17 cellular contexts compared by ENCODE assay signal in genomic region chr10:119336599-119336998, GRCh38.
DNase-seq lines count a peak whose midpoint lies in the region; ATAC-seq and TF ChIP-seq lines count a peak whose summit lies in the region.
"Had no signal": no experiment of that assay in that cellular context is flagged by ENCODE, and none has a peak within 500 bp of the region (broad histone marks: within the 10 kb centered on the region; RNA-seq: fewer than 3 reads in every experiment).

No MANE protein-coding gene starts in this region.

- no peak overlapping the region for H2BK15ac ChIP-seq in mesendoderm (replicated peaks; ENCODE audit: low read depth)

- H3K4me3 ChIP-seq in body of pancreas: no peak overlapping the region
- no peak overlapping the region for H3K4me3 ChIP-seq in heart left ventricle
- no peak overlapping the region for H3K4me3 ChIP-seq in mesendoderm (ENCODE audit: low read length)
- no peak overlapping the region for H3K4me3 ChIP-seq in dorsolateral prefrontal cortex
- H3K4me3 ChIP-seq: PC-9 had no signal

- H3K36me3 Mint-ChIP-seq in stimulated activated naive B cell treated with anti-CD40 and anti-IgM and Interleukin-4, amounts not matched to agents 10 μg/mL and 1 μg/mL and 100 μg/mL, for 72 hours: peaks cover 30 to 39% of the 10 kb centered on the region in 2 donors

- ATAC-seq in body of pancreas (peak; percentile 45), heart left ventricle (peak; percentile 71 to 85 (median 76)), GM18498 (IDR thresholded peaks at IDR 0.05; ENCODE audit: unreplicated experiment) (no peak)
- no peak for ATAC-seq in stimulated activated naive B cell treated with anti-CD40 and anti-IgM and Interleukin-4, amounts not matched to agents 10 μg/mL and 1 μg/mL and 100 μg/mL, for 72 hours (replicated peaks)
- ATAC-seq: CD8-positive, alpha-beta T cell had no signal

- H3K4me1 Mint-ChIP-seq in stimulated activated naive B cell treated with anti-CD40 and anti-IgM and Interleukin-4, amounts not matched to agents 10 μg/mL and 1 μg/mL and 100 μg/mL, for 72 hours: peaks cover 28 to 31% of the 10 kb centered on the region in 2 donors

- no peak overlapping the region for H3K4ac ChIP-seq in mesendoderm (ENCODE audit: low read depth, low read length)

- 52 to 62% methylated on average over 17 of the region's 17 CpGs for WGBS in body of pancreas, 2 donors
- 51 to 57% (median 53%) methylated on average over 17 of the region's 17 CpGs for WGBS in heart left ventricle, 4 donors
- no CpG with 5 or more reads among the region's 17 CpGs for WGBS in mesendoderm (ENCODE audit: extremely low coverage, insufficient coverage, low lambda C conversion rate)

- H3K9ac ChIP-seq in mesendoderm (ENCODE audit: low read length): no peak overlapping the region
- H3K9ac ChIP-seq: KMS-11 had no signal

- H3K18ac ChIP-seq in mesendoderm (ENCODE audit: low read length): no peak overlapping the region

- TF ChIP-seq CTCF in body of pancreas (IDR thresholded peaks at IDR 0.05): no peak
- no peak for TF ChIP-seq CTCF in heart left ventricle (IDR thresholded peaks at IDR 0.05)
- TF ChIP-seq CTCF in dorsolateral prefrontal cortex (IDR thresholded peaks at IDR 0.05 in 54 of 56, conservative IDR thresholded peaks at IDR 0.05 in 2 of 56; ENCODE audit: low read depth in 1 of 56, partially characterized antibody in 56 of 56): no peak

- H3K79me1 ChIP-seq in mesendoderm (ENCODE audit: low read length): no peaks in the 10 kb centered on the region

- DNase-seq in body of pancreas (peak in 1 of 4 donors; percentile 60), heart left ventricle (peak; percentile 53 to 92 (median 68)), mesendoderm (peak; percentile 79), dorsolateral prefrontal cortex (no peak)
- DNase-seq in stimulated activated naive B cell treated with anti-CD40 and anti-IgM and Interleukin-4, amounts not matched to agents 10 μg/mL and 1 μg/mL and 100 μg/mL, for 72 hours: no peak
- DNase-seq in activated CD4-positive, alpha-beta T cell treated with anti-CD3 and anti-CD28 coated beads for 48 hours: no peak
- DNase-seq: BE2C; CD8-positive, alpha-beta T cell; DND-41; GDM1; NCI-H1092; NCI-H2107; NCI-H345; PC-9 had no signal

- H3K4me2 ChIP-seq in mesendoderm (ENCODE audit: low read length): no peak overlapping the region
- H3K4me2 ChIP-seq: KMS-11, PC-9 had no signal

- H4K8ac ChIP-seq in mesendoderm (ENCODE audit: low read depth, low read length): no peak overlapping the region

- no peaks in the 10 kb centered on the region for H3K27me3 Mint-ChIP-seq in stimulated activated naive B cell treated with anti-CD40 and anti-IgM and Interleukin-4, amounts not matched to agents 10 μg/mL and 1 μg/mL and 100 μg/mL, for 72 hours

- no peaks in the 10 kb centered on the region for H3K79me2 ChIP-seq in mesendoderm (ENCODE audit: control insufficient read depth, insufficient read depth, low read length)

- peaks cover 9% of the 10 kb centered on the region for H3K4me1 ChIP-seq in body of pancreas
- H3K4me1 ChIP-seq in heart left ventricle: peaks cover 0 to 72% (median 25%) of the 10 kb centered on the region in 12 donors
- H3K4me1 ChIP-seq in mesendoderm (ENCODE audit: control insufficient read depth, low read depth, low read length): no peaks in the 10 kb centered on the region
- H3K4me1 ChIP-seq: BE2C had no signal

- H3K9me3 Mint-ChIP-seq in stimulated activated naive B cell treated with anti-CD40 and anti-IgM and Interleukin-4, amounts not matched to agents 10 μg/mL and 1 μg/mL and 100 μg/mL, for 72 hours: no peaks in the 10 kb centered on the region
- H3K9me3 Mint-ChIP-seq: CD8-positive, alpha-beta T cell had no signal

- no peak overlapping the region for H3K23ac ChIP-seq in mesendoderm (ENCODE audit: low read length)

- H3K27me3 ChIP-seq in body of pancreas: no peaks in the 10 kb centered on the region
- no peaks in the 10 kb centered on the region for H3K27me3 ChIP-seq in heart left ventricle
- H3K27me3 ChIP-seq in mesendoderm (ENCODE audit: insufficient read depth, low read length, poor library complexity): no peaks in the 10 kb centered on the region
- no peaks in the 10 kb centered on the region for H3K27me3 ChIP-seq in dorsolateral prefrontal cortex
- H3K27me3 ChIP-seq: BE2C had no signal

- H2AK5ac ChIP-seq in mesendoderm (ENCODE audit: low read length): no peak overlapping the region

- TF ChIP-seq POLR2A in body of pancreas (IDR thresholded peaks at IDR 0.05): no peak
- TF ChIP-seq POLR2A in heart left ventricle (IDR thresholded peaks at IDR 0.05): no peak

- H3K4me3 Mint-ChIP-seq in stimulated activated naive B cell treated with anti-CD40 and anti-IgM and Interleukin-4, amounts not matched to agents 10 μg/mL and 1 μg/mL and 100 μg/mL, for 72 hours: no peak overlapping the region
- H3K4me3 Mint-ChIP-seq: CD8-positive, alpha-beta T cell had no signal

- intact Hi-C loops in body of pancreas (cut with DNase I) (no loop called here), heart left ventricle (cut with DNase I) (loop anchor here in 3 of 10 donors (5.0 kb wide), 3 partner anchors 39 to 261 kb away; partner anchors contain the start of gene TIAL1 (in 1 of the 3)), dorsolateral prefrontal cortex (cut with DNase I) (no loop called here)

- H3K9me3 ChIP-seq in body of pancreas (no peaks in the 10 kb centered on the region), heart left ventricle (no peaks in the 10 kb centered on the region)
- H3K9me3 ChIP-seq: BE2C had no signal

- no peak overlapping the region for H2BK5ac ChIP-seq in mesendoderm (ENCODE audit: low read length)

- no peak overlapping the region for H3K56ac ChIP-seq in mesendoderm (ENCODE audit: low read length)

- H4K5ac ChIP-seq in mesendoderm (ENCODE audit: low read length): no peak overlapping the region

- H3K27ac Mint-ChIP-seq in stimulated activated naive B cell treated with anti-CD40 and anti-IgM and Interleukin-4, amounts not matched to agents 10 μg/mL and 1 μg/mL and 100 μg/mL, for 72 hours: peak overlapping the region; percentile 20
- H3K27ac Mint-ChIP-seq: CD8-positive, alpha-beta T cell had no signal

- H3K27ac ChIP-seq in body of pancreas (no peak overlapping the region), heart left ventricle (peak overlapping the region; percentile 18 to 84 (median 64)), mesendoderm (ENCODE audit: low read depth, low read length) (no peak overlapping the region), dorsolateral prefrontal cortex (no peak overlapping the region)
- H3K27ac ChIP-seq: HL-60, KMS-11, PC-9 had no signal

- H3K36me3 ChIP-seq in body of pancreas (replicated peaks in 1 of 2; ENCODE audit: insufficient read depth in 1 of 2, low read depth in 2 of 2) (no peaks in the 10 kb centered on the region), heart left ventricle (peaks cover 0 to 22% (median 7%) of the 10 kb centered on the region in 9 donors), mesendoderm (ENCODE audit: control insufficient read depth, insufficient read depth, low read length) (no peaks in the 10 kb centered on the region)
- H3K36me3 ChIP-seq: BE2C had no signal

- no peak overlapping the region for H2BK120ac ChIP-seq in mesendoderm (ENCODE audit: low read depth, low read length)

Comparison
In these comparisons a context has a peak if more than half of its experiments do, and no peak if none do; other contexts are left out.
1. ATAC-seq: peak in body of pancreas (single experiment) and heart left ventricle (4 of 4); none in stimulated activated naive B cell treated with anti-CD40 and anti-IgM and Interleukin-4, amounts not matched to agents 10 μg/mL and 1 μg/mL and 100 μg/mL, for 72 hours (0 of 2) and GM18498 (single experiment).
2. DNase-seq: peak in heart left ventricle (5 of 5) and mesendoderm (single experiment); none in stimulated activated naive B cell treated with anti-CD40 and anti-IgM and Interleukin-4, amounts not matched to agents 10 μg/mL and 1 μg/mL and 100 μg/mL, for 72 hours (single experiment), activated CD4-positive, alpha-beta T cell treated with anti-CD3 and anti-CD28 coated beads for 48 hours (single experiment) and dorsolateral prefrontal cortex (0 of 10).
3. H3K27ac ChIP-seq: peak in heart left ventricle (12 of 12); none in body of pancreas (0 of 4), mesendoderm (single experiment) and dorsolateral prefrontal cortex (0 of 59).